1 cellular context compared by ENCODE assay signal in the genomic region with DNA sequence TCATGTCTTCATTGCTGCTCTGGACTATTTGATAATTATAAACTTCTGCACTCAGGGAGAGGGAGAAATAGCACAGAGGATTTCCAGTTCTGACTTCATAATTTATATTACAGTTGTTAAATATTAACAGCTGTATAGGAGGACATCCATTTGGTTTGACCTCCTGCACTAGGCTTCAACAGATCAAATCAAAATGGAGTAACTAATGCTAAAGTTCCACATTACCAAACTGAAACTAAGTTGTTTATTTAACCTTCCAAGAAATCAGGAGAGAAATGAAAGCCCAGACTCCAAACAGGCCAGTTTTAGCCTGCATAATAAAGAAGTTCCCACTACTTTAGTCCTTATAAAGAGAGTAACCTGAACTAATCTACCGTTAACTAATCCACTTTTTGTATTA.
TF ChIP-seq lines count a peak whose summit lies in the region.

No MANE protein-coding gene starts in this region.

TF ChIP-seq in K562, 482 proteins besides CTCF, POLR2A, EP300 and RAD21 (continued from another document):
- TF ChIP-seq BHLHE40 (IDR thresholded peaks at IDR 0.05; ENCODE audit: low read length) (no peak), NFRKB (IDR thresholded peaks at IDR 0.05; ENCODE audit: low read depth) (no peak), ZNF212 (CRISPR knock-in tag; IDR thresholded peaks at IDR 0.05) (no peak), ZC3H11A (IDR thresholded peaks at IDR 0.05; ENCODE audit: low read depth, low read length) (no peak), HMG20A (CRISPR knock-in tag; conservative IDR thresholded peaks at IDR 0.05) (no peak), POLR2H (tag; IDR thresholded peaks at IDR 0.05; ENCODE audit: low read depth) (no peak), SOX6 (IDR thresholded peaks at IDR 0.05) (no peak), HNRNPL (IDR thresholded peaks at IDR 0.05; ENCODE audit: low read depth, low read length) (no peak), KAT7 (CRISPR knock-in tag; IDR thresholded peaks at IDR 0.05; ENCODE audit: borderline replicate concordance) (no peak), ZNF778 (CRISPR knock-in tag; IDR thresholded peaks at IDR 0.05) (no peak), CHD4 (IDR thresholded peaks at IDR 0.05; ENCODE audit: insufficient read depth, insufficient replicate concordance, low read depth, low read length, poor library complexity, severe bottlenecking) (no peak), STAG1 (CRISPR knock-in tag; IDR thresholded peaks at IDR 0.05; ENCODE audit: borderline replicate concordance) (no peak), HCFC1 (IDR thresholded peaks at IDR 0.05; ENCODE audit: low read depth, low read length) (no peak), MEIS2 (IDR thresholded peaks at IDR 0.05; ENCODE audit: partially characterized antibody) (no peak), ASH1L (IDR thresholded peaks at IDR 0.05; ENCODE audit: borderline replicate concordance, low read depth, partially characterized antibody) (no peak), ZNF586 (CRISPR knock-in tag; conservative IDR thresholded peaks at IDR 0.05) (no peak), CXXC5 (CRISPR knock-in tag; IDR thresholded peaks at IDR 0.05) (no peak; the same call in 1 of the 2 replicates), ZNF347 (CRISPR knock-in tag; IDR thresholded peaks at IDR 0.05; ENCODE audit: low read depth) (no peak), ZNF699 (CRISPR knock-in tag; IDR thresholded peaks at IDR 0.05; ENCODE audit: insufficient replicate concordance) (no peak), MNT (conservative IDR thresholded peaks at IDR 0.05) (no peak), ATF2 (CRISPR knock-in tag; IDR thresholded peaks at IDR 0.05) (no peak), RNF2 (IDR thresholded peaks at IDR 0.05) (no peak), PRMT5 (CRISPR knock-in tag; IDR thresholded peaks at IDR 0.05) (no peak), MECOM (CRISPR knock-in tag; IDR thresholded peaks at IDR 0.05) (no peak), NFIC (IDR thresholded peaks at IDR 0.05) (no peak)
